17 cellular contexts compared by ENCODE assay signal in genomic region chr1:7476861-7477534, GRCh38.
"Had no signal": no experiment of that assay in that cellular context is flagged by ENCODE, and none has a peak within 500 bp of the region (broad histone marks: within the 10 kb centered on the region; RNA-seq: fewer than 3 reads in every experiment).

No MANE protein-coding gene starts in this region.

- ATAC-seq: activated CD4-positive, alpha-beta T cell treated with anti-CD3 and anti-CD28 coated beads for 36 hours; stimulated activated memory B cell treated with anti-CD40 and anti-IgM and Interleukin-4, amounts not matched to agents 10 μg/mL and 1 μg/mL and 100 μg/mL, for 72 hours; T-cell had no signal

- H3K27me3 Mint-ChIP-seq: activated CD4-positive, alpha-beta T cell treated with anti-CD3 and anti-CD28 coated beads for 36 hours; activated naive CD4-positive, alpha-beta T cell treated with anti-CD3 and anti-CD28 coated beads, Interleukin-2, amount 50 U/mL, for 24 hours; activated T-cell treated with anti-CD3 and anti-CD28 coated beads, Interleukin-2, amount 50 U/mL, for 24 hours had no signal

- H3K4me1 ChIP-seq: uterus had no signal

- H3K4me3 Mint-ChIP-seq: activated CD4-positive, alpha-beta memory T cell treated with anti-CD3 and anti-CD28 coated beads for 36 hours; activated CD4-positive, alpha-beta T cell treated with anti-CD3 and anti-CD28 coated beads for 36 hours; activated naive CD4-positive, alpha-beta T cell treated with anti-CD3 and anti-CD28 coated beads, Interleukin-2, amount 50 U/mL, for 24 hours; activated T-cell treated with anti-CD3 and anti-CD28 coated beads, Interleukin-2, amount 50 U/mL, for 24 hours; stimulated activated memory B cell treated with anti-CD40 and anti-IgM and Interleukin-4, amounts not matched to agents 10 μg/mL and 1 μg/mL and 100 μg/mL, for 72 hours; T-cell had no signal

- H3K9me3 ChIP-seq: adrenal gland, left ventricle myocardium inferior, thyroid gland, uterus had no signal

- H3K9me3 Mint-ChIP-seq: activated CD4-positive, alpha-beta memory T cell treated with anti-CD3 and anti-CD28 coated beads for 36 hours; activated naive CD4-positive, alpha-beta T cell treated with anti-CD3 and anti-CD28 coated beads, Interleukin-2, amount 50 U/mL, for 24 hours; activated T-cell treated with anti-CD3 and anti-CD28 coated beads, Interleukin-2, amount 50 U/mL, for 24 hours; stimulated activated memory B cell treated with anti-CD40 and anti-IgM and Interleukin-4, amounts not matched to agents 10 μg/mL and 1 μg/mL and 100 μg/mL, for 72 hours; T-cell had no signal

- DNase-seq: activated CD4-positive, alpha-beta memory T cell treated with anti-CD3 and anti-CD28 coated beads for 36 hours; activated CD4-positive, alpha-beta T cell treated with anti-CD3 and anti-CD28 coated beads for 36 hours; activated effector memory CD4-positive, alpha-beta T cell treated with Interleukin-2 at 50 U/mL for 16 hours; activated T-cell treated with anti-CD3 and anti-CD28 coated beads, Interleukin-2, amount 50 U/mL, for 24 hours; erythroblast; hippocampal formation; left ventricle myocardium inferior; stimulated activated CD4-positive, alpha-beta T cell treated with anti-CD3 and anti-CD28 coated beads, Interleukin-2, amount 100 ng/mL, for 48 hours; T-cell; T1000; thyroid gland had no signal

- H3K36me3 Mint-ChIP-seq: activated CD4-positive, alpha-beta memory T cell treated with anti-CD3 and anti-CD28 coated beads for 36 hours; activated naive CD4-positive, alpha-beta T cell treated with anti-CD3 and anti-CD28 coated beads, Interleukin-2, amount 50 U/mL, for 24 hours; stimulated activated memory B cell treated with anti-CD40 and anti-IgM and Interleukin-4, amounts not matched to agents 10 μg/mL and 1 μg/mL and 100 μg/mL, for 72 hours; T-cell had no signal

- H3K36me3 ChIP-seq: adrenal gland, cardiac muscle cell, left ventricle myocardium inferior, thyroid gland, uterus had no signal

- H3K27ac ChIP-seq: cardiac muscle cell, thyroid gland, uterus, VCaP had no signal

- H3K27me3 ChIP-seq: adrenal gland, cardiac muscle cell, thyroid gland, uterus had no signal

- H3K4me3 ChIP-seq: adrenal gland, cardiac muscle cell, left ventricle myocardium inferior, thyroid gland, uterus had no signal

- H3K27ac Mint-ChIP-seq: activated CD4-positive, alpha-beta memory T cell treated with anti-CD3 and anti-CD28 coated beads for 36 hours; activated CD4-positive, alpha-beta T cell treated with anti-CD3 and anti-CD28 coated beads for 36 hours; activated naive CD4-positive, alpha-beta T cell treated with anti-CD3 and anti-CD28 coated beads, Interleukin-2, amount 50 U/mL, for 24 hours; activated T-cell treated with anti-CD3 and anti-CD28 coated beads, Interleukin-2, amount 50 U/mL, for 24 hours; stimulated activated memory B cell treated with anti-CD40 and anti-IgM and Interleukin-4, amounts not matched to agents 10 μg/mL and 1 μg/mL and 100 μg/mL, for 72 hours; T-cell had no signal

- H3K4me1 Mint-ChIP-seq: activated CD4-positive, alpha-beta T cell treated with anti-CD3 and anti-CD28 coated beads for 36 hours; activated naive CD4-positive, alpha-beta T cell treated with anti-CD3 and anti-CD28 coated beads, Interleukin-2, amount 50 U/mL, for 24 hours; stimulated activated memory B cell treated with anti-CD40 and anti-IgM and Interleukin-4, amounts not matched to agents 10 μg/mL and 1 μg/mL and 100 μg/mL, for 72 hours; T-cell had no signal
